ENCODE assay signal across 12 cellular contexts in the genomic region with DNA sequence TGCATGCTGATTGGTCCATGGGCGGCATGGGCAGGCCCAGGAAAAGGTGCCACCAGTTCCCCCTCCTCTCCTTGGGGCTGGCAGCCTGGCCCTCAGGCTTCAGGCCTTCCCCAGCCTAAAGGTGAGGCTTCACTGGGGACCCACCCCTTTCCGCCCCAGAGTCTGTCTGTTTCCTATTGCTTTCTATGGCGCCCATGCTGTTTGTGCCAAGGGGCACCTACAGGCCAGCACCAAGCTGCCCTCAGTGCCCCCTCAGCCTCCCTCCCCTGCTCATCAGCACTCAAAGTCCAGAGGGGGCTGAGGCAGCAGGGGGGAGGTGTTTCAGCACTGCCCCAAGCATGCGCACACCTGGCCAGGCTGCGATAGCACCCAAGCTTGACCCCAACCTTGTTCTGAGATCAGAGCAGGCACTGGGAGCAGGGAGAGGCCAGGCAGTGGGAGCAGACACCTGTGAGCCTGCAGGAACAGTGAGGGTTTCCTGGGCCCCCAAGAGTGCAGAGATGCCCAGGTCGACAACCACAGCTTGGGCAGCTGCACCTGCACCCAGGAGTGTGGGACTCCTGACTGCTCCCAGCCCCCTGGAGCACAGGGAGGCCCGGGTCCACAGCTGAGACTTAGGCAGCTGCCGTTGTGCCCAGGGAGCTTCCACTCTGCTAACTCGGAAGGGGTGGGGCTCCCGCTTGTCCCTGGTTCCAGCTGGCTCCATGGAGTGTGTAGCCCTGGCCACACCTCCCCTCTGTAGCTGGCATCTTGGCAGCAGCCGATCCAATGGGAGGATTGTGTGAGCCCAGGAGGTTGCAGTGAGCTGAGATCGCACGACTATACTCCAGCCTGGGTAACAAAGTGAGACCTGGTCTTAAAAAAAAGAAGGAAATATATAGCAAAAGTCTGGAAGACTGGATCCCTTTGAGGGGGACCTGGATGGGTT.
A peak's percentile ranks its signal among the peaks of the same experiment; 100 is the strongest.
DNase-seq lines count a peak whose midpoint lies in the region; ATAC-seq and TF ChIP-seq lines count a peak whose summit lies in the region.
"Had no signal": no experiment of that assay in that cellular context is flagged by ENCODE, and none has a peak within 500 bp of the region (broad histone marks: within the 10 kb centered on the region; RNA-seq: fewer than 3 reads in every experiment).

No MANE protein-coding gene starts in this region.

- no peaks in the 10 kb centered on the region for H3K36me3 Mint-ChIP-seq in activated naive CD4-positive, alpha-beta T cell treated with anti-CD3 and anti-CD28 coated beads, Interleukin-2, amount 50 U/mL, for 72 hours
- no peaks in the 10 kb centered on the region for H3K36me3 Mint-ChIP-seq in natural killer cell

- ATAC-seq in GM19328 (IDR thresholded peaks at IDR 0.05; ENCODE audit: unreplicated experiment) (no peak), natural killer cell (no peak)
- no peak for ATAC-seq in activated naive CD4-positive, alpha-beta T cell treated with anti-CD3 and anti-CD28 coated beads, Interleukin-2, amount 50 U/mL, for 72 hours

- peaks cover 20 to 22% of the 10 kb centered on the region in 2 donors for H3K4me1 Mint-ChIP-seq in natural killer cell

- H3K9me3 Mint-ChIP-seq in activated naive CD4-positive, alpha-beta T cell treated with anti-CD3 and anti-CD28 coated beads, Interleukin-2, amount 50 U/mL, for 72 hours = no peaks in the 10 kb centered on the region
- H3K9me3 Mint-ChIP-seq in natural killer cell = no peaks in the 10 kb centered on the region

- TF ChIP-seq CTCF in natural killer cell (IDR thresholded peaks at IDR 0.05) = no peak

- H3K27me3 Mint-ChIP-seq in natural killer cell (ENCODE audit: low read depth in 2 of 2) = no peaks in the 10 kb centered on the region

- no peak overlapping the region for H3K4me3 Mint-ChIP-seq in natural killer cell
- H3K4me3 Mint-ChIP-seq: B cell had no signal

- no peak overlapping the region for H3K27ac Mint-ChIP-seq in activated naive CD4-positive, alpha-beta T cell treated with anti-CD3 and anti-CD28 coated beads, Interleukin-2, amount 50 U/mL, for 72 hours
- H3K27ac Mint-ChIP-seq in natural killer cell = no peak overlapping the region
- H3K27ac Mint-ChIP-seq: B cell had no signal

- CTCF ChIA-PET in HEK293T (lab: Yijun Ruan, JAX) = interaction anchor here (0.7 to 5.8 kb wide), 3 partner anchors 17 to 105 kb away, joined by 3 to 68 read pairs (median 5); no protein-coding TSS in a partner anchor

- POLR2A ChIA-PET in HEK293T (lab: Yijun Ruan, JAX) = interaction anchor here (1.0 to 1.4 kb wide), 2 partner anchors 9 to 69 kb away, joined by 3 to 5 read pairs; a partner anchor contains a TSS

- intact Hi-C loops in natural killer cell (cut with micrococcal nuclease) = no loop called here

- peak; percentile 79 for DNase-seq in Ammon's horn (ENCODE audit: low spot score)
- peak; percentile 74 for DNase-seq in NCI-H1105 (lab: John Stamatoyannopoulos, UW)
- DNase-seq in anterior cingulate cortex (lab: John Stamatoyannopoulos, UW) = peak in 42 of 58 donors; percentile 14 to 74 (median 52)
- peak; percentile 82 for DNase-seq in mesenteric fat pad (ENCODE audit: low spot score)
- DNase-seq in activated naive CD4-positive, alpha-beta T cell treated with anti-CD3 and anti-CD28 coated beads, Interleukin-2, amount 50 U/mL, for 72 hours (ENCODE audit: low spot score in 2 of 2) = no peak
- DNase-seq in HEK293T (ENCODE audit: extremely low spot score) = no peak
- DNase-seq in natural killer cell = no peak
- DNase-seq: activated CD4-positive, alpha-beta T cell treated with anti-CD3 and anti-CD28 coated beads for 48 hours; brain microvascular endothelial cell; GOT3 had no signal

TF ChIP-seq in HEK293T, 16 proteins besides CTCF, POLR2A, EP300 and RAD21:
- TF ChIP-seq SP1 (IDR thresholded peaks at IDR 0.05) = no peak
- TF ChIP-seq SUZ12 (IDR thresholded peaks at IDR 0.05) = no peak
- TF ChIP-seq FOXM1 (IDR thresholded peaks at IDR 0.05; ENCODE audit: borderline replicate concordance) = no peak
- TF ChIP-seq L3MBTL2 (conservative IDR thresholded peaks at IDR 0.05) = no peak
- TF ChIP-seq CTBP1 (IDR thresholded peaks at IDR 0.05; ENCODE audit: borderline replicate concordance) = no peak
- TF ChIP-seq ELF4 (IDR thresholded peaks at IDR 0.05) = no peak
- TF ChIP-seq NFRKB (IDR thresholded peaks at IDR 0.05) = no peak
- TF ChIP-seq BHLHE40 (IDR thresholded peaks at IDR 0.05; ENCODE audit: borderline replicate concordance) = no peak
- TF ChIP-seq ARNT (IDR thresholded peaks at IDR 0.05) = no peak
- TF ChIP-seq, protein P1, sequence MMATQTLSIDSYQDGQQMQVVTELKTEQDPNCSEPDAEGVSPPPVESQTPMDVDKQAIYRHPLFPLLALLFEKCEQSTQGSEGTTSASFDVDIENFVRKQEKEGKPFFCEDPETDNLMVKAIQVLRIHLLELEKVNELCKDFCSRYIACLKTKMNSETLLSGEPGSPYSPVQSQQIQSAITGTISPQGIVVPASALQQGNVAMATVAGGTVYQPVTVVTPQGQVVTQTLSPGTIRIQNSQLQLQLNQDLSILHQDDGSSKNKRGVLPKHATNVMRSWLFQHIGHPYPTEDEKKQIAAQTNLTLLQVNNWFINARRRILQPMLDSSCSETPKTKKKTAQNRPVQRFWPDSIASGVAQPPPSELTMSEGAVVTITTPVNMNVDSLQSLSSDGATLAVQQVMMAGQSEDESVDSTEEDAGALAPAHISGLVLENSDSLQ (IDR thresholded peaks at IDR 0.05) = no peak
- TF ChIP-seq ZNF384 (IDR thresholded peaks at IDR 0.05) = no peak
- no peak for TF ChIP-seq TARDBP (IDR thresholded peaks at IDR 0.05)
- TF ChIP-seq FOXA1 (IDR thresholded peaks at IDR 0.05) = no peak
- TF ChIP-seq HDGF (IDR thresholded peaks at IDR 0.05; ENCODE audit: borderline replicate concordance) = no peak
- no peak for TF ChIP-seq FOXK2 (IDR thresholded peaks at IDR 0.05)
- no peak for TF ChIP-seq LEF1 (IDR thresholded peaks at IDR 0.05; ENCODE audit: borderline replicate concordance)
TF ChIP-seq in HEK293T: peak in this region for 0.

Comparison
In these comparisons a context has a peak if more than half of its experiments do, and no peak if none do; other contexts are left out.
1. DNase-seq: peak in Ammon's horn (single experiment), NCI-H1105 (single experiment), anterior cingulate cortex (42 of 58) and mesenteric fat pad (single experiment); none in activated naive CD4-positive, alpha-beta T cell treated with anti-CD3 and anti-CD28 coated beads, Interleukin-2, amount 50 U/mL, for 72 hours (0 of 2), HEK293T (single experiment) and natural killer cell (single experiment).